Comparison of ENCODE assay signal across 26 cellular contexts in the genomic region with DNA sequence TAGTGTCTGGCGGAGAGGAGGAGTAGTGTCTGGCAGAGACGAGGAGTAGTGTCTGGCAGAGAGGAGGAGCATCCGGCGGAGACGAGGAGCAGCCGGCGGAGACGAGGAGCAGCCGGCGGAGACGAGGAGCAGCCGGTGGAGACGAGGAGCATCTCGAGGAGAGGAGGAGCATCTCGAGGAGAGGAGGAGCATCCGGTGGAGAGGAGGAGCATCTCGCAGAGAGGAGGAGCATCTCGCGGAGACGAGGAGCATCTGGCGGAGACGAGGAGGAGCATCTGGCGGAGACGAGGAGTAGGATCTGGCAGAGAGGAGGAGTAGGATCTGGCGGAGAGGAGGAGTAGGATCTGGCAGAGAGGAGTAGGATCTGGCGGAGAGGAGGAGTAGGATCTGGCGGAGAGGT. TPM values are rescaled to one million over a fixed set of nuclear protein-coding genes. Genes with fewer than 3 reads are reported as not detected.
A peak's percentile ranks its signal among the peaks of the same experiment; 100 is the strongest.
DNase-seq lines count a peak whose midpoint lies in the region; ATAC-seq and TF ChIP-seq lines count a peak whose summit lies in the region.
"Had no signal": no experiment of that assay in that cellular context is flagged by ENCODE, and none has a peak within 500 bp of the region (broad histone marks: within the 10 kb centered on the region; RNA-seq: fewer than 3 reads in every experiment).

No MANE protein-coding gene starts in this region.

- H3K4me3 ChIP-seq in neuronal stem cell (ENCODE audit: low read length in 2 of 2) = no peak overlapping the region

- peaks cover 4% of the 10 kb centered on the region for H3K4me1 Mint-ChIP-seq in activated CD8-positive, alpha-beta T cell treated with anti-CD3 and anti-CD28 coated beads, Interleukin-2, amount 10 ng/mL, durations not matched to agents 7 days and 5 days (ENCODE audit: low read depth)
- peaks cover 2% of the 10 kb centered on the region for H3K4me1 Mint-ChIP-seq in activated CD8-positive, alpha-beta T cell treated with anti-CD3 and anti-CD28 coated beads for 36 hours (ENCODE audit: low read depth)
- no peaks in the 10 kb centered on the region for H3K4me1 Mint-ChIP-seq in chondrocyte (ENCODE audit: low read depth)

- H3K23ac ChIP-seq in neuronal stem cell (ENCODE audit: low read depth, low read length, poor library complexity) = no peak overlapping the region

- no peak overlapping the region for H2AK5ac ChIP-seq in neuronal stem cell (ENCODE audit: low read depth, low read length)

- POLR2A ChIA-PET in activated CD8-positive, alpha-beta T cell treated with anti-CD3 and anti-CD28 coated beads, Interleukin-2, amount 10 ng/mL, durations not matched to agents 7 days and 5 days (lab: Charles Lee) = no interaction called here
- POLR2A ChIA-PET in activated CD8-positive, alpha-beta T cell treated with anti-CD3 and anti-CD28 coated beads for 36 hours (lab: Charles Lee) = no interaction called here

- peaks cover 8% of the 10 kb centered on the region for H3K36me3 Mint-ChIP-seq in activated CD8-positive, alpha-beta T cell treated with anti-CD3 and anti-CD28 coated beads, Interleukin-2, amount 10 ng/mL, durations not matched to agents 7 days and 5 days (ENCODE audit: low read depth)
- peaks cover 27% of the 10 kb centered on the region for H3K36me3 Mint-ChIP-seq in activated CD8-positive, alpha-beta T cell treated with anti-CD3 and anti-CD28 coated beads for 36 hours (ENCODE audit: low read depth)
- peaks cover 30% of the 10 kb centered on the region for H3K36me3 Mint-ChIP-seq in chondrocyte (ENCODE audit: low read depth)

- H2BK12ac ChIP-seq in neuronal stem cell (ENCODE audit: low read length) = no peak overlapping the region

- DNase-seq in activated CD8-positive, alpha-beta T cell treated with anti-CD3 and anti-CD28 coated beads, Interleukin-2, amount 10 ng/mL, durations not matched to agents 7 days and 5 days = no peak
- DNase-seq in activated CD8-positive, alpha-beta T cell treated with anti-CD3 and anti-CD28 coated beads for 36 hours = no peak
- peak; percentile 18 for DNase-seq in left ventricle myocardium superior
- DNase-seq in Right ventricle myocardium inferior (ENCODE audit: missing footprints) = no peak
- peak; percentile 74 for DNase-seq in chondrocyte (ENCODE audit: low spot score)
- DNase-seq in neuronal stem cell (ENCODE audit: low spot score) = no peak
- no peak for DNase-seq in EL
- no peak for DNase-seq in effector CD8-positive, alpha-beta T cell (lab: John Stamatoyannopoulos, UW)
- DNase-seq: Calu3; CD8-positive, alpha-beta memory T cell; DMS153; DND-41; NCI-H1092; NCI-H1417 treated with DMSO at 0.1 percent for 48 hours; NCI-H1694 treated with DMSO at 0.1 percent for 48 hours; NCI-H2081; NCI-H2171; NCI-H226; NCI-H510A; NCI-H69; RPMI8226; SHP77 treated with DMSO at 0.1 percent for 48 hours had no signal

- whole genome bisulfite sequencing in neuronal stem cell (ENCODE audit: extremely low coverage in 2 of 2, insufficient read length in 2 of 2, insufficient replicate concordance in 1 of 2), 2 donors = no CpG with 5 or more reads among the region's 27 CpGs

- no peak overlapping the region for H2AFZ ChIP-seq in neuronal stem cell (ENCODE audit: low read length)

- H3K27ac ChIP-seq in neuronal stem cell (replicated peaks; ENCODE audit: low read length) = no peak overlapping the region
- H3K27ac ChIP-seq: 22Rv1, C4-2B had no signal

- peak overlapping the region; percentile 71 for H3K14ac ChIP-seq in neuronal stem cell (ENCODE audit: low read length)

- H3K79me1 ChIP-seq in neuronal stem cell (ENCODE audit: low read depth, low read length) = no peaks in the 10 kb centered on the region

- peak overlapping the region; percentile 52 for H3K27ac Mint-ChIP-seq in activated CD8-positive, alpha-beta T cell treated with anti-CD3 and anti-CD28 coated beads, Interleukin-2, amount 10 ng/mL, durations not matched to agents 7 days and 5 days
- no peak overlapping the region for H3K27ac Mint-ChIP-seq in activated CD8-positive, alpha-beta T cell treated with anti-CD3 and anti-CD28 coated beads for 36 hours
- no peak overlapping the region for H3K27ac Mint-ChIP-seq in chondrocyte (ENCODE audit: unreplicated experiment)
- H3K27ac Mint-ChIP-seq: B cell had no signal

- no peaks in the 10 kb centered on the region for H3K36me3 ChIP-seq in neuronal stem cell (replicated peaks in 1 of 2; ENCODE audit: control insufficient read depth in 2 of 2, insufficient read depth in 2 of 2, low read length in 2 of 2)

- H3K27me3 ChIP-seq in neuronal stem cell (ENCODE audit: control insufficient read depth in 3 of 3, insufficient read depth in 3 of 3, low read depth in 1 of 3, low read length in 3 of 3) = no peaks in the 10 kb centered on the region

- no peak overlapping the region for H2BK15ac ChIP-seq in neuronal stem cell (ENCODE audit: low read length)

- no peak for TF ChIP-seq CTCF in activated CD8-positive, alpha-beta T cell treated with anti-CD3 and anti-CD28 coated beads for 36 hours (IDR thresholded peaks at IDR 0.05)
- no peak for TF ChIP-seq CTCF in chondrocyte (IDR thresholded peaks at IDR 0.05)

- no peak overlapping the region for H3K4me3 Mint-ChIP-seq in activated CD8-positive, alpha-beta T cell treated with anti-CD3 and anti-CD28 coated beads, Interleukin-2, amount 10 ng/mL, durations not matched to agents 7 days and 5 days
- no peak overlapping the region for H3K4me3 Mint-ChIP-seq in activated CD8-positive, alpha-beta T cell treated with anti-CD3 and anti-CD28 coated beads for 36 hours
- H3K4me3 Mint-ChIP-seq in chondrocyte (ENCODE audit: unreplicated experiment) = no peak overlapping the region
- H3K4me3 Mint-ChIP-seq: B cell had no signal

- H3K9ac ChIP-seq in neuronal stem cell (ENCODE audit: low read depth, low read length, poor library complexity) = no peak overlapping the region

- no peak overlapping the region for H3K18ac ChIP-seq in neuronal stem cell (ENCODE audit: low read length)

- peaks cover 16% of the 10 kb centered on the region for H3K9me3 Mint-ChIP-seq in activated CD8-positive, alpha-beta T cell treated with anti-CD3 and anti-CD28 coated beads, Interleukin-2, amount 10 ng/mL, durations not matched to agents 7 days and 5 days (ENCODE audit: insufficient read depth)
- peaks cover 12% of the 10 kb centered on the region for H3K9me3 Mint-ChIP-seq in activated CD8-positive, alpha-beta T cell treated with anti-CD3 and anti-CD28 coated beads for 36 hours
- peaks cover 7% of the 10 kb centered on the region for H3K9me3 Mint-ChIP-seq in chondrocyte (ENCODE audit: low read depth)

- intact Hi-C loops in activated CD8-positive, alpha-beta T cell treated with anti-CD3 and anti-CD28 coated beads for 36 hours (cut with micrococcal nuclease) = no loop called here
- intact Hi-C loops in left ventricle myocardium superior (cut with micrococcal nuclease) (no loop called here), Right ventricle myocardium inferior (cut with DNase I) (no loop called here)

- ATAC-seq in activated CD8-positive, alpha-beta T cell treated with anti-CD3 and anti-CD28 coated beads, Interleukin-2, amount 10 ng/mL, durations not matched to agents 7 days and 5 days = no peak
- no peak for ATAC-seq in activated CD8-positive, alpha-beta T cell treated with anti-CD3 and anti-CD28 coated beads for 36 hours
- no peak for ATAC-seq in left ventricle myocardium superior
- ATAC-seq in Right ventricle myocardium inferior = no peak

- no peaks in the 10 kb centered on the region for H3K27me3 Mint-ChIP-seq in activated CD8-positive, alpha-beta T cell treated with anti-CD3 and anti-CD28 coated beads, Interleukin-2, amount 10 ng/mL, durations not matched to agents 7 days and 5 days (ENCODE audit: low read depth)
- H3K27me3 Mint-ChIP-seq in activated CD8-positive, alpha-beta T cell treated with anti-CD3 and anti-CD28 coated beads for 36 hours = no peaks in the 10 kb centered on the region
- H3K27me3 Mint-ChIP-seq in chondrocyte (ENCODE audit: low read depth) = no peaks in the 10 kb centered on the region
- H3K27me3 Mint-ChIP-seq: B cell had no signal

- H3K4me1 ChIP-seq in neuronal stem cell (ENCODE audit: control insufficient read depth in 2 of 2, insufficient read depth in 1 of 2, low read depth in 1 of 2, low read length in 2 of 2) = no peaks in the 10 kb centered on the region

- H3K9me3 ChIP-seq in neuronal stem cell (replicated peaks in 1 of 2; ENCODE audit: control insufficient read depth in 2 of 2, insufficient read depth in 1 of 2, low read depth in 1 of 2, low read length in 2 of 2) = peaks cover 13 to 24% of the 10 kb centered on the region in 2 donors

- no peak overlapping the region for H2BK120ac ChIP-seq in neuronal stem cell (ENCODE audit: low read depth, low read length)

- H3K4me2 ChIP-seq in neuronal stem cell (ENCODE audit: insufficient read depth, low read length, poor library complexity, severe bottlenecking) = no peak overlapping the region

- no peak overlapping the region for H3K4ac ChIP-seq in neuronal stem cell (ENCODE audit: low read length)

- H2BK5ac ChIP-seq in neuronal stem cell (ENCODE audit: low read length) = no peak overlapping the region

- no peak overlapping the region for H4K8ac ChIP-seq in neuronal stem cell (ENCODE audit: low read depth, low read length)

- H4K91ac ChIP-seq in neuronal stem cell (ENCODE audit: low read depth, low read length, poor library complexity) = no peak overlapping the region

- CTCF ChIA-PET in activated CD8-positive, alpha-beta T cell treated with anti-CD3 and anti-CD28 coated beads, Interleukin-2, amount 10 ng/mL, durations not matched to agents 7 days and 5 days (lab: Charles Lee) = no interaction called here
- CTCF ChIA-PET in activated CD8-positive, alpha-beta T cell treated with anti-CD3 and anti-CD28 coated beads for 36 hours (lab: Charles Lee) = no interaction called here

RNA-seq across cellular contexts. Expression of gene C13orf46, which starts 18.2 kb away (rescaled TPM):
- 1 to 10 TPM; 2.2 to 3.1 TPM for total RNA-seq in activated CD8-positive, alpha-beta T cell treated with anti-CD3 and anti-CD28 coated beads, Interleukin-2, amount 10 ng/mL, durations not matched to agents 7 days and 5 days
- 1 to 10 TPM; 1.6 to 1.9 TPM for total RNA-seq in activated CD8-positive, alpha-beta T cell treated with anti-CD3 and anti-CD28 coated beads for 36 hours
- total RNA-seq in left ventricle myocardium superior (0.37 TPM), Right ventricle myocardium inferior (0.32 TPM), chondrocyte (1.7 to 2.2 TPM (median 2.0 TPM) in 3 replicates)
- 0.03 TPM for polyA plus RNA-seq in neuronal stem cell (2013, experiment 1 of 2)
- 0.04 TPM for polyA plus RNA-seq in neuronal stem cell (2013, experiment 2 of 2)
- total RNA-seq: H4 had no signal

Comparison
In these comparisons a context has a peak if more than half of its experiments do, and no peak if none do; other contexts are left out.
1. DNase-seq: peak in left ventricle myocardium superior (single experiment) and chondrocyte (single experiment); none in activated CD8-positive, alpha-beta T cell treated with anti-CD3 and anti-CD28 coated beads, Interleukin-2, amount 10 ng/mL, durations not matched to agents 7 days and 5 days (single experiment), activated CD8-positive, alpha-beta T cell treated with anti-CD3 and anti-CD28 coated beads for 36 hours (single experiment), Right ventricle myocardium inferior (single experiment), neuronal stem cell (single experiment), EL (single experiment) and effector CD8-positive, alpha-beta T cell (single experiment).